Comparison of ENCODE assay signal across 16 cellular contexts in the genomic region with DNA sequence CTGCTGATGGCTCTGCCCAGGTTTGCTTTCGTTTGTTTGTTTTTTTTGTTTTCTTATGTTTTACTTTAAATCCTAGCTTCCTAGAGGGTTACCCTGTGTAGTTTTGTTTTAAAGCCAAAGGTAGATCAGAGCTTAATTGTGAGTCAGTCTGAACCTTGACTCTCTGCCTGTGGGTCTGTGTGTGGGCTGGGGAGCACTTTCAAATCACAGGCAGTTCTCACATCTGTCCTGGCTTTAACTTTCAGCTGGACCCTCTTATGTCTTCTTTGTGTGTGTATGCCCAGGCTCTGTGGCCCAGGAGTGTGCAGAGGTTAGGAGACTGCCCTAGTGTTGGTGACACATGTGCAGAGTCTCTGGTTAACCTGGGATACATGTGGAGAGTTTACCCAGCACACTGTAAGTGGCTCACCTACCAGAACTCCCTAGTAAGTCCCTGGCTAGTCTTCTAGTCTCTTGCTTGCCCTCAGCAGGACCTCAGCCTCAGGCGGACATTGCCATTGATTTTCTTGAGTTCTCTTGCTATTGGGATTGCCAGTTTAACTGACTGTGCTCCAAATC. TPM values are rescaled to one million over a fixed set of nuclear protein-coding genes. Genes with fewer than 3 reads are reported as not detected.
DNase-seq lines count a peak whose midpoint lies in the region; ATAC-seq lines count a peak whose summit lies in the region.
"Had no signal": no experiment of that assay in that cellular context is flagged by ENCODE, and none has a peak within 500 bp of the region (broad histone marks: within the 10 kb centered on the region; RNA-seq: fewer than 3 reads in every experiment).

No MANE protein-coding gene starts in this region.

- H3K9me3 Mint-ChIP-seq in CD8-positive, alpha-beta memory T cell, result peaks cover 15 to 32% (median 21%) of the 10 kb centered on the region in 5 donors

- H3K36me3 ChIP-seq in CD8-positive, alpha-beta memory T cell (ENCODE audit: insufficient read depth, low read length), result no peaks in the 10 kb centered on the region
- H3K36me3 ChIP-seq: esophagus squamous epithelium had no signal

- POLR2A ChIA-PET in CD8-positive, alpha-beta memory T cell (lab: Charles Lee), result no interaction called here

- H3K27me3 Mint-ChIP-seq in T-helper 17 cell, result no peaks in the 10 kb centered on the region
- no peaks in the 10 kb centered on the region for H3K27me3 Mint-ChIP-seq in CD8-positive, alpha-beta memory T cell

- H3K4me1 ChIP-seq in CD8-positive, alpha-beta memory T cell (ENCODE audit: insufficient read depth, low read length), result peaks cover 8% of the 10 kb centered on the region

- ATAC-seq in GM19351 (IDR thresholded peaks at IDR 0.05; ENCODE audit: unreplicated experiment) (peak; percentile 72), T-helper 17 cell (peak; percentile 32), HG03175 (IDR thresholded peaks at IDR 0.05; ENCODE audit: unreplicated experiment) (no peak)

- H3K4me1 Mint-ChIP-seq in T-helper 17 cell, result peaks cover 19% of the 10 kb centered on the region
- H3K4me1 Mint-ChIP-seq in CD8-positive, alpha-beta memory T cell, result peaks cover 24 to 67% (median 54%) of the 10 kb centered on the region in 3 donors

- no peak overlapping the region for H3K4me3 ChIP-seq in CD8-positive, alpha-beta memory T cell (ENCODE audit: low read length)
- H3K4me3 ChIP-seq: esophagus squamous epithelium, MG63, PC-9 had no signal

- no peaks in the 10 kb centered on the region for H3K36me3 Mint-ChIP-seq in T-helper 17 cell (ENCODE audit: low read depth)
- H3K36me3 Mint-ChIP-seq in CD8-positive, alpha-beta memory T cell, result peaks cover 13 to 45% (median 25%) of the 10 kb centered on the region in 3 donors

- no peak overlapping the region for H3K4me3 Mint-ChIP-seq in T-helper 17 cell
- H3K4me3 Mint-ChIP-seq in CD8-positive, alpha-beta memory T cell, result no peak overlapping the region

- H3K27ac ChIP-seq in CD8-positive, alpha-beta memory T cell (ENCODE audit: low read depth, low read length), result no peak overlapping the region
- H3K27ac ChIP-seq: PC-9 had no signal

- no peaks in the 10 kb centered on the region for H3K27me3 ChIP-seq in CD8-positive, alpha-beta memory T cell (ENCODE audit: insufficient read depth, low read length, poor library complexity, severe bottlenecking)
- H3K27me3 ChIP-seq: esophagus squamous epithelium, MG63 had no signal

- H3K27ac Mint-ChIP-seq in T-helper 17 cell, result no peak overlapping the region
- H3K27ac Mint-ChIP-seq in CD8-positive, alpha-beta memory T cell, result peak overlapping the region in 1 of 8 donors; percentile 21

- CTCF ChIA-PET in CD8-positive, alpha-beta memory T cell (lab: Charles Lee), result no interaction called here

- DNase-seq in EL (peak; percentile 8), T-helper 17 cell (no peak), iris pigment epithelial cell (ENCODE audit: low read depth) (peak; percentile 46), epidermal melanocyte (ENCODE audit: insufficient read length, low spot score) (no peak), cerebellar cortex (ENCODE audit: low spot score) (no peak)
- no peak for DNase-seq in CD8-positive, alpha-beta memory T cell
- DNase-seq: amygdala; DMS 273 treated with DMSO at 0.1 percent for 48 hours; esophagus squamous epithelium; MG63; NCI-H2029 treated with DMSO at 0.1 percent for 48 hours; NCI-H524 treated with DMSO at 0.1 percent for 48 hours; PC-9; stimulated activated naive CD4-positive, alpha-beta T cell treated with Interleukin-2 at 50 U/mL for 16 hours had no signal

- H3K9me3 ChIP-seq in T-helper 17 cell (ENCODE audit: control insufficient read depth, low read length, poor library complexity, severe bottlenecking), result no peaks in the 10 kb centered on the region
- no peaks in the 10 kb centered on the region for H3K9me3 ChIP-seq in CD8-positive, alpha-beta memory T cell (ENCODE audit: low read length)
- H3K9me3 ChIP-seq: esophagus squamous epithelium had no signal

RNA-seq across cellular contexts. Expression of gene HIVEP1, which starts 19.0 kb away (rescaled TPM):
- total RNA-seq in T-helper 17 cell, result 10 to 100 TPM; 63.4 to 70.0 TPM
- 10 to 100 TPM; 33.5 to 37.1 TPM for total RNA-seq in CD8-positive, alpha-beta memory T cell
- polyA plus RNA-seq in CD8-positive, alpha-beta memory T cell, result 2.8 TPM

Comparison
In these comparisons a context has a peak if more than half of its experiments do, and no peak if none do; other contexts are left out.
1. DNase-seq: peak in EL (single experiment) and iris pigment epithelial cell (single experiment); none in T-helper 17 cell (0 of 3), epidermal melanocyte (single experiment), CD8-positive, alpha-beta memory T cell (0 of 5) and cerebellar cortex (single experiment).